1 cellular context compared by ENCODE assay signal in genomic region chr9:35069020-35069419, GRCh38.
TF ChIP-seq lines count a peak whose summit lies in the region.

No MANE protein-coding gene starts in this region.

TF ChIP-seq in WTC11, 78 proteins besides CTCF, POLR2A, EP300 and RAD21 (continued from another document):
- no peak for TF ChIP-seq ATF6 (CRISPR knock-in tag; IDR thresholded peaks at IDR 0.05)
- no peak for TF ChIP-seq USF2 (CRISPR knock-in tag; IDR thresholded peaks at IDR 0.05)
- no peak for TF ChIP-seq TEAD4 (CRISPR knock-in tag; IDR thresholded peaks at IDR 0.05)
- TF ChIP-seq SMAD3 (CRISPR knock-in tag; IDR thresholded peaks at IDR 0.05; ENCODE audit: borderline replicate concordance) = no peak
- TF ChIP-seq ZNF416 (CRISPR knock-in tag; IDR thresholded peaks at IDR 0.05) = no peak
- TF ChIP-seq ZNF281 (CRISPR knock-in tag; IDR thresholded peaks at IDR 0.05) = no peak
- TF ChIP-seq ERG (CRISPR knock-in tag; IDR thresholded peaks at IDR 0.05) = no peak
- no peak for TF ChIP-seq FOXP1 (CRISPR knock-in tag; IDR thresholded peaks at IDR 0.05; ENCODE audit: borderline replicate concordance)
- TF ChIP-seq ZSCAN18 (CRISPR knock-in tag; IDR thresholded peaks at IDR 0.05) = no peak
- no peak for TF ChIP-seq HMGA2 (CRISPR knock-in tag; IDR thresholded peaks at IDR 0.05)
- TF ChIP-seq PRRX2 (CRISPR knock-in tag; IDR thresholded peaks at IDR 0.05) = no peak
- TF ChIP-seq E2F5 (CRISPR knock-in tag; IDR thresholded peaks at IDR 0.05) = no peak
- no peak for TF ChIP-seq ZNF396 (CRISPR knock-in tag; IDR thresholded peaks at IDR 0.05; ENCODE audit: borderline replicate concordance)
- TF ChIP-seq FOXP4 (CRISPR knock-in tag; IDR thresholded peaks at IDR 0.05) = no peak
- TF ChIP-seq STAT6 (CRISPR knock-in tag; conservative IDR thresholded peaks at IDR 0.05; ENCODE audit: low read depth) = no peak
